Comparison of ENCODE assay signal across 2 cellular contexts in genomic region chr19:8413593-8413923, GRCh38.
TF ChIP-seq lines count a peak whose summit lies in the region.

No MANE protein-coding gene starts in this region.

TF ChIP-seq in SK-N-SH, 30 proteins besides CTCF, POLR2A, EP300 and RAD21:
- TF ChIP-seq NRF1 (IDR thresholded peaks at IDR 0.05; ENCODE audit: low read depth, low read length) (no peak), ZBTB33 (IDR thresholded peaks at IDR 0.05; ENCODE audit: borderline replicate concordance, low read depth) (no peak), USF1 (IDR thresholded peaks at IDR 0.05; ENCODE audit: borderline replicate concordance, low read depth) (no peak), FOXJ3 (CRISPR knock-in tag; IDR thresholded peaks at IDR 0.05) (no peak), EZH2phosphoT487 (IDR thresholded peaks at IDR 0.05; ENCODE audit: borderline replicate concordance, low read depth) (no peak), SIN3A (IDR thresholded peaks at IDR 0.05; ENCODE audit: borderline replicate concordance, low read depth, low read length) (no peak), MEF2A (IDR thresholded peaks at IDR 0.05; ENCODE audit: borderline replicate concordance, low read depth) (no peak), SMC3 (IDR thresholded peaks at IDR 0.05; ENCODE audit: low read depth, low read length) (no peak), CHD2 (IDR thresholded peaks at IDR 0.05; ENCODE audit: low read length, partially characterized antibody) (no peak), FOSL2 (IDR thresholded peaks at IDR 0.05; ENCODE audit: borderline replicate concordance, low read depth) (no peak), TCF12 (IDR thresholded peaks at IDR 0.05) (no peak), MXI1 (IDR thresholded peaks at IDR 0.05; ENCODE audit: low read depth, low read length) (no peak), FOXM1 (IDR thresholded peaks at IDR 0.05; ENCODE audit: low read depth) (no peak), YY1 (IDR thresholded peaks at IDR 0.05; ENCODE audit: low read depth) (no peak), PBX3 (IDR thresholded peaks at IDR 0.05) (no peak), GATA2 (CRISPR knock-in tag; IDR thresholded peaks at IDR 0.05) (no peak), NFIC (IDR thresholded peaks at IDR 0.05; ENCODE audit: borderline replicate concordance) (no peak)
- TF ChIP-seq, protein P1, sequence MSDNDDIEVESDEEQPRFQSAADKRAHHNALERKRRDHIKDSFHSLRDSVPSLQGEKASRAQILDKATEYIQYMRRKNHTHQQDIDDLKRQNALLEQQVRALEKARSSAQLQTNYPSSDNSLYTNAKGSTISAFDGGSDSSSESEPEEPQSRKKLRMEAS (IDR thresholded peaks at IDR 0.05; ENCODE audit: low read depth): no peak
- TF ChIP-seq, protein P2, sequence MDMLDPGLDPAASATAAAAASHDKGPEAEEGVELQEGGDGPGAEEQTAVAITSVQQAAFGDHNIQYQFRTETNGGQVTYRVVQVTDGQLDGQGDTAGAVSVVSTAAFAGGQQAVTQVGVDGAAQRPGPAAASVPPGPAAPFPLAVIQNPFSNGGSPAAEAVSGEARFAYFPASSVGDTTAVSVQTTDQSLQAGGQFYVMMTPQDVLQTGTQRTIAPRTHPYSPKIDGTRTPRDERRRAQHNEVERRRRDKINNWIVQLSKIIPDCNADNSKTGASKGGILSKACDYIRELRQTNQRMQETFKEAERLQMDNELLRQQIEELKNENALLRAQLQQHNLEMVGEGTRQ (IDR thresholded peaks at IDR 0.05; ENCODE audit: borderline replicate concordance, low read depth, low read length): no peak
TF ChIP-seq in SK-N-SH: peak in this region for 0.

TF ChIP-seq in SK-N-SH treated with all-trans-retinoic acid at 6 μM for 48 hours, 23 proteins besides CTCF, POLR2A, EP300 and RAD21:
- no peak for TF ChIP-seq ZNF565 (CRISPR knock-in tag; conservative IDR thresholded peaks at IDR 0.05; ENCODE audit: low read depth)
- no peak for TF ChIP-seq ZNF70 (CRISPR knock-in tag; IDR thresholded peaks at IDR 0.05)
- TF ChIP-seq ZFP30 (CRISPR knock-in tag; IDR thresholded peaks at IDR 0.05): no peak
- TF ChIP-seq RARB (CRISPR knock-in tag; IDR thresholded peaks at IDR 0.05): no peak
- TF ChIP-seq ZFP3 (CRISPR knock-in tag; IDR thresholded peaks at IDR 0.05): no peak
- no peak for TF ChIP-seq ISL1 (CRISPR knock-in tag; IDR thresholded peaks at IDR 0.05)
- TF ChIP-seq OSR1 (CRISPR knock-in tag; IDR thresholded peaks at IDR 0.05): no peak
- TF ChIP-seq CSDC2 (CRISPR knock-in tag; IDR thresholded peaks at IDR 0.05): no peak
- TF ChIP-seq BACH2 (CRISPR knock-in tag; IDR thresholded peaks at IDR 0.05; ENCODE audit: borderline replicate concordance): no peak
